Comparison of ENCODE assay signal across 1 cellular context in the genomic region with DNA sequence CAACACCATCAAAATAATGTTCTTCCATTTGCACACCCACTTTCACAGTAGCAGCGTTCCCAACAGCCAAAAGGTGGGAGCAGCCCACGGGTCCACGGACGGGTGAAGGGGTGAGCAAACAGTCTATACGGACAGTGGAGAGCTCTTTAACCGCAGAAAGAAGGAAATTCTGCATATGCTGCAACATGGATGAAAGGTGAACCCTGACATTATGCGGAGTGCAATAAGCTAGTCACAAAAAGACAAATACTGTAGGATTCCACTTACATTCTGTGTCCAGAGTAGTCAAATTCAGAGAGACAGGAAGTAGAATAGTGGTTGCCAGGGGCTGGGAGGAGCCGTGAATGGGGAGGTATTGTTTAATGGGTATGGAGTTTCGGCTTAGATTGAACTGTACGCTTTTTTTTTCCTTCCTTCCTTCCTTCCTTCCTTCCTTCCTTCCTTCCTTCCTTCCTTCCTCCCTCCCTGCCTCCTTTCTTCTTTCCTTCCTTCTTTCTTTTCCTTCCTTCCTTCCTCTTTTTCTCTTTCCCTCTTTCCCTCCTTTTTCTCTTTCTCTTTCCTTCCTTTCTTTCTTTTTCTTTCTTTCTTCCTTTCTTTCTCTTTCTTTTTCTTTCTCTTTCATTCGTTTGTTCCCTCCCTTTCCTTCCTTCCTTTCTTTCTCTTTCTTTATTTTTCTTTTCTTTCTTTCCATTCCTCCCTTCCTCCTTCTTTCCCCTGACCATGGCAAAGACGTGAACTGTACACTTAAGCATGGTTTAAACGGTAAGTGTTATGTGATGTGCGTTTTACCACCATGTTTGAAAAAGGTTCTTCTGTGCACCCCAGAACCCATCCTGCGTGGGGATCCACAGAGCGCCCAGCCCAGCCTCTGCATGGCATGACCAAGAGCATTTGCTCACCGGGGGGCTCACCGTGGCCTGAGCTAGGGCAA.
A peak's percentile ranks its signal among the peaks of the same experiment; 100 is the strongest.
TF ChIP-seq lines count a peak whose summit lies in the region.

No MANE protein-coding gene starts in this region.

TF ChIP-seq in K562, 482 proteins besides CTCF, POLR2A, EP300 and RAD21 (continued from another document and continues in another):
- peak; percentile 61 to 69; a peak in 3 of 4 replicates for TF ChIP-seq HDAC1 (IDR thresholded peaks at IDR 0.05)
- TF ChIP-seq ZBTB26 (CRISPR knock-in tag; IDR thresholded peaks at IDR 0.05) = peak; percentile 77; the same call in 1 of the 2 replicates
- TF ChIP-seq, protein P1, sequence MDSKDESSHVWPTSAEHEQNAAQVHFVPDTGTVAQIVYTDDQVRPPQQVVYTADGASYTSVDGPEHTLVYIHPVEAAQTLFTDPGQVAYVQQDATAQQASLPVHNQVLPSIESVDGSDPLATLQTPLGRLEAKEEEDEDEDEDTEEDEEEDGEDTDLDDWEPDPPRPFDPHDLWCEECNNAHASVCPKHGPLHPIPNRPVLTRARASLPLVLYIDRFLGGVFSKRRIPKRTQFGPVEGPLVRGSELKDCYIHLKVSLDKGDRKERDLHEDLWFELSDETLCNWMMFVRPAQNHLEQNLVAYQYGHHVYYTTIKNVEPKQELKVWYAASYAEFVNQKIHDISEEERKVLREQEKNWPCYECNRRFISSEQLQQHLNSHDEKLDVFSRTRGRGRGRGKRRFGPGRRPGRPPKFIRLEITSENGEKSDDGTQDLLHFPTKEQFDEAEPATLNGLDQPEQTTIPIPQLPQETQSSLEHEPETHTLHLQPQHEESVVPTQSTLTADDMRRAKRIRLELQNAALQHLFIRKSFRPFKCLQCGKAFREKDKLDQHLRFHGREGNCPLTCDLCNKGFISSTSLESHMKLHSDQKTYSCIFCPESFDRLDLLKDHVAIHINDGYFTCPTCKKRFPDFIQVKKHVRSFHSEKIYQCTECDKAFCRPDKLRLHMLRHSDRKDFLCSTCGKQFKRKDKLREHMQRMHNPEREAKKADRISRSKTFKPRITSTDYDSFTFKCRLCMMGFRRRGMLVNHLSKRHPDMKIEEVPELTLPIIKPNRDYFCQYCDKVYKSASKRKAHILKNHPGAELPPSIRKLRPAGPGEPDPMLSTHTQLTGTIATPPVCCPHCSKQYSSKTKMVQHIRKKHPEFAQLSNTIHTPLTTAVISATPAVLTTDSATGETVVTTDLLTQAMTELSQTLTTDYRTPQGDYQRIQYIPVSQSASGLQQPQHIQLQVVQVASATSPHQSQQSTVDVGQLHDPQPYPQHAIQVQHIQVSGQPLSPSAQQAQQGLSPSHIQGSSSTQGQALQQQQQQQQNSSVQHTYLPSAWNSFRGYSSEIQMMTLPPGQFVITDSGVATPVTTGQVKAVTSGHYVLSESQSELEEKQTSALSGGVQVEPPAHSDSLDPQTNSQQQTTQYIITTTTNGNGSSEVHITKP (IDR thresholded peaks at IDR 0.05; ENCODE audit: partially characterized antibody) = peak; percentile 28
- TF ChIP-seq, protein P2, sequence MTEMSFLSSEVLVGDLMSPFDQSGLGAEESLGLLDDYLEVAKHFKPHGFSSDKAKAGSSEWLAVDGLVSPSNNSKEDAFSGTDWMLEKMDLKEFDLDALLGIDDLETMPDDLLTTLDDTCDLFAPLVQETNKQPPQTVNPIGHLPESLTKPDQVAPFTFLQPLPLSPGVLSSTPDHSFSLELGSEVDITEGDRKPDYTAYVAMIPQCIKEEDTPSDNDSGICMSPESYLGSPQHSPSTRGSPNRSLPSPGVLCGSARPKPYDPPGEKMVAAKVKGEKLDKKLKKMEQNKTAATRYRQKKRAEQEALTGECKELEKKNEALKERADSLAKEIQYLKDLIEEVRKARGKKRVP (CRISPR knock-in tag; IDR thresholded peaks at IDR 0.05) = no peak
- peak; percentile 51 for TF ChIP-seq GABPB1 (CRISPR knock-in tag; IDR thresholded peaks at IDR 0.05)
- TF ChIP-seq ARID2 (IDR thresholded peaks at IDR 0.05) = peak; percentile 50; the same call in 1 of the 2 replicates
- no peak for TF ChIP-seq RBM17 (IDR thresholded peaks at IDR 0.05; ENCODE audit: borderline replicate concordance, low read depth, low read length)
- TF ChIP-seq, protein P3, sequence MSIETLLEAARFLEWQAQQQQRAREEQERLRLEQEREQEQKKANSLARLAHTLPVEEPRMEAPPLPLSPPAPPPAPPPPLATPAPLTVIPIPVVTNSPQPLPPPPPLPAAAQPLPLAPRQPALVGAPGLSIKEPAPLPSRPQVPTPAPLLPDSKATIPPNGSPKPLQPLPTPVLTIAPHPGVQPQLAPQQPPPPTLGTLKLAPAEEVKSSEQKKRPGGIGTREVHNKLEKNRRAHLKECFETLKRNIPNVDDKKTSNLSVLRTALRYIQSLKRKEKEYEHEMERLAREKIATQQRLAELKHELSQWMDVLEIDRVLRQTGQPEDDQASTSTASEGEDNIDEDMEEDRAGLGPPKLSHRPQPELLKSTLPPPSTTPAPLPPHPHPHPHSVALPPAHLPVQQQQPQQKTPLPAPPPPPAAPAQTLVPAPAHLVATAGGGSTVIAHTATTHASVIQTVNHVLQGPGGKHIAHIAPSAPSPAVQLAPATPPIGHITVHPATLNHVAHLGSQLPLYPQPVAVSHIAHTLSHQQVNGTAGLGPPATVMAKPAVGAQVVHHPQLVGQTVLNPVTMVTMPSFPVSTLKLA (conservative IDR thresholded peaks at IDR 0.05) = no peak
- TF ChIP-seq ARHGAP35 (IDR thresholded peaks at IDR 0.05; ENCODE audit: partially characterized antibody) = peak; percentile 71
- TF ChIP-seq RERE (CRISPR knock-in tag; IDR thresholded peaks at IDR 0.05; ENCODE audit: borderline replicate concordance) = 0 out of 2 replicates have a peak, but pooled peaks have one; percentile 33
- TF ChIP-seq EP400 (IDR thresholded peaks at IDR 0.05) = peak; percentile 7; the same call in 1 of the 2 replicates
- TF ChIP-seq TCF7L2 (IDR thresholded peaks at IDR 0.05; ENCODE audit: low read depth, low read length) = no peak
- no peak for TF ChIP-seq ZNF668 (CRISPR knock-in tag; IDR thresholded peaks at IDR 0.05)
- peak; percentile 75 for TF ChIP-seq NBN (IDR thresholded peaks at IDR 0.05; ENCODE audit: low read depth)
- TF ChIP-seq NFRKB (IDR thresholded peaks at IDR 0.05; ENCODE audit: low read depth) = peak; percentile 87; the same call in 1 of the 2 replicates
- TF ChIP-seq, protein P4, sequence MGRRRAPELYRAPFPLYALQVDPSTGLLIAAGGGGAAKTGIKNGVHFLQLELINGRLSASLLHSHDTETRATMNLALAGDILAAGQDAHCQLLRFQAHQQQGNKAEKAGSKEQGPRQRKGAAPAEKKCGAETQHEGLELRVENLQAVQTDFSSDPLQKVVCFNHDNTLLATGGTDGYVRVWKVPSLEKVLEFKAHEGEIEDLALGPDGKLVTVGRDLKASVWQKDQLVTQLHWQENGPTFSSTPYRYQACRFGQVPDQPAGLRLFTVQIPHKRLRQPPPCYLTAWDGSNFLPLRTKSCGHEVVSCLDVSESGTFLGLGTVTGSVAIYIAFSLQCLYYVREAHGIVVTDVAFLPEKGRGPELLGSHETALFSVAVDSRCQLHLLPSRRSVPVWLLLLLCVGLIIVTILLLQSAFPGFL (CRISPR knock-in tag; IDR thresholded peaks at IDR 0.05) = 0 out of 2 replicates have a peak, but pooled peaks have one; percentile 60
- no peak for TF ChIP-seq ZBTB11 (CRISPR knock-in tag; IDR thresholded peaks at IDR 0.05)
- TF ChIP-seq HDAC3 (IDR thresholded peaks at IDR 0.05; ENCODE audit: borderline replicate concordance, partially characterized antibody) = peak; percentile 46
